8 cellular contexts compared by ENCODE assay signal in the genomic region with DNA sequence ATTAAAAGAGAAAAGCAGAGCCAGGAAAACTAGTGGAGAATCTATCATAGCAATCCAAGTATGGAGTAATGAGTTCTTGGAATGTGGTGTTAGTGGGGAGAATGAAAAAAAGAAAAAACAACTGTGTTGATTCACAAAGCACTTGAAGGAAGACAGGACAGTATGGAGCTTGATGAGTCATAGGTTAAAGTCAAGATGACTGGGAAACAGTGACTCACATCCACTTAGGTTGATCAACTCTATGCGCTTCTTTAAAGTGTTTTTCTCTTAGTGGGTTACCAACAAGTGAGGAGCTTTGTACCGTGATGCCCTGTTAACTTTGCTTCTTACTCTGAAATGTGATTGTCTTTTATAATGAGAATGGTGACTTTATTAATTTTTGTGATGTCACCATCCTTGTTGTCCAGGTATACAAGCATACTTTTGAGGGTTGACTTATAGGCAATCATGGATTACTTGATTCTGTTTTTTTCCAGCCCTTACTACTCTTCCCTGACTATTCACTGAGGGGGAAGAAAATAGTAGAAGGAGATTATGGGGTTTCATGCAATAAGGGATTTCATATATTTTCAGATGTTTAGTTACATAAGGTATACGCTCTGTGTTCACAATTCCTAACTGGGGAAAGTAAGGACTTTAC. TPM values are rescaled to one million over a fixed set of nuclear protein-coding genes. Genes with fewer than 3 reads are reported as not detected.
DNase-seq lines count a peak whose midpoint lies in the region; ATAC-seq, FAIRE-seq and TF ChIP-seq lines count a peak whose summit lies in the region.

No MANE protein-coding gene starts in this region.

- no peaks in the 10 kb centered on the region for H3K9me1 ChIP-seq in K562 (ENCODE audit: control insufficient read depth, insufficient read depth, low read length)

- H4K20me1 ChIP-seq in K562 (replicated peaks; ENCODE audit: control insufficient read depth, insufficient read depth, low read length): no peaks in the 10 kb centered on the region

- no peak for TF ChIP-seq EP300 in K562 (IDR thresholded peaks at IDR 0.05; ENCODE audit: low read length)

- H3K9me3 ChIP-seq in K562 (replicated peaks; ENCODE audit: control insufficient read depth, insufficient read depth, low read depth, low read length): no peaks in the 10 kb centered on the region
- H3K9me3 ChIP-seq in psoas muscle: peaks cover 3% of the 10 kb centered on the region

- TF ChIP-seq CTCF in AG04449 (IDR thresholded peaks at IDR 0.05; ENCODE audit: insufficient read depth, low read length, missing control alignments) (no peak), K562 (IDR thresholded peaks at IDR 0.05 in 2 of 3, conservative IDR thresholded peaks at IDR 0.05 in 1 of 3; ENCODE audit: insufficient read depth in 2 of 3, low read depth in 1 of 3, low read length in 3 of 3) (no peak), psoas muscle (IDR thresholded peaks at IDR 0.05) (no peak)

- H3K27ac ChIP-seq in K562 (ENCODE audit: extremely low read depth, low read depth, low read length) (no peak overlapping the region), psoas muscle (no peak overlapping the region)

- H3K4me1 ChIP-seq in K562 (replicated peaks in 1 of 2; ENCODE audit: control insufficient read depth in 2 of 2, insufficient read depth in 2 of 2, low read length in 2 of 2) (no peaks in the 10 kb centered on the region), psoas muscle (no peaks in the 10 kb centered on the region)

- BruUV-seq in K562 (replicated peaks; lab: Mats Ljungman, UMichigan): no TSS peak

- in situ Hi-C loops in K562 (cut with MboI): no loop called here

- FAIRE-seq in K562 (lab: Jason Lieb, UNC): no peak

- no peaks in the 10 kb centered on the region for H3K27me3 ChIP-seq in K562 (ENCODE audit: control insufficient read depth in 2 of 2, insufficient read depth in 2 of 2, low read length in 2 of 2)
- no peaks in the 10 kb centered on the region for H3K27me3 ChIP-seq in psoas muscle (ENCODE audit: insufficient read depth in 3 of 3, low read length in 2 of 3)

- H3K36me3 ChIP-seq in K562 (ENCODE audit: control insufficient read depth, insufficient read depth, low read length): no peaks in the 10 kb centered on the region
- no peaks in the 10 kb centered on the region for H3K36me3 ChIP-seq in psoas muscle (ENCODE audit: insufficient read depth in 1 of 2, low read depth in 1 of 2)

- POLR2A ChIA-PET in AG04449 (lab: Yijun Ruan, JAX): interaction anchor here (0.7 kb wide), 1 partner anchor 33 kb away, joined by 3 read pairs; no protein-coding TSS in a partner anchor
- POLR2A ChIA-PET in K562 (lab: Yijun Ruan, JAX): no interaction called here

- peak; percentile 77 for ATAC-seq in GM19023 (IDR thresholded peaks at IDR 0.05; ENCODE audit: unreplicated experiment)
- ATAC-seq in K562: no peak
- ATAC-seq in psoas muscle: peak in 3 of 4 donors; percentile 41 to 66 (median 62)
- ATAC-seq in GM21825 (IDR thresholded peaks at IDR 0.05; ENCODE audit: unreplicated experiment): no peak

- H3K79me2 ChIP-seq in K562 (ENCODE audit: control insufficient read depth, insufficient read depth, low read length): no peaks in the 10 kb centered on the region

- CTCF ChIA-PET in AG04449 (lab: Yijun Ruan, JAX) (no interaction called here), K562 (lab: Yijun Ruan, JAX; ENCODE audit: low intra/inter-chr PET ratio) (no interaction called here)

- no peak overlapping the region for H3K4me2 ChIP-seq in K562 (ENCODE audit: insufficient read depth, low read length)

- intact Hi-C loops in K562 (cut with micrococcal nuclease): no loop called here
- intact Hi-C loops in psoas muscle (cut with DNase I): no loop called here

- TF ChIP-seq POLR2A in K562 (conservative IDR thresholded peaks at IDR 0.05): no peak

- no peak overlapping the region for H2AFZ ChIP-seq in K562 (ENCODE audit: low read depth, low read length)

- peak; percentile 94 for DNase-seq in AG04449 (ENCODE audit: low read depth, low spot score)
- peak; percentile 94 for DNase-seq in LoVo (ENCODE audit: low spot score)
- no peak for DNase-seq in K562 (ENCODE audit: extremely low read depth in 1 of 4, low spot score in 3 of 4)
- DNase-seq in psoas muscle: no peak
- no peak for DNase-seq in NCI-H748 (lab: John Stamatoyannopoulos, UW; ENCODE audit: unreplicated experiment)
- no peak for DNase-seq in ureter (ENCODE audit: low spot score)

- no peak for TF ChIP-seq RAD21 in K562 (CRISPR knock-in tag; conservative IDR thresholded peaks at IDR 0.05 in 1 of 2, IDR thresholded peaks at IDR 0.05 in 1 of 2)

- H3K9ac ChIP-seq in K562 (ENCODE audit: insufficient read depth in 1 of 2, low read depth in 2 of 2, low read length in 2 of 2): no peak overlapping the region

- no peak overlapping the region for H3K4me3 ChIP-seq in AG04449 (ENCODE audit: low read depth, low read length)
- no peak overlapping the region for H3K4me3 ChIP-seq in K562
- H3K4me3 ChIP-seq in psoas muscle: no peak overlapping the region

- WGBS in K562 (ENCODE audit: insufficient coverage, low coverage, missing lambda C conversion rate): 0% methylated on average over 3 of the region's 3 CpGs
- WGBS in psoas muscle, 3 donors: 88 to 94% (median 89%) methylated on average over 3 of the region's 3 CpGs

TF ChIP-seq in K562, 482 proteins besides CTCF, POLR2A, EP300 and RAD21 (continues in another document):
- TF ChIP-seq ATF3 (IDR thresholded peaks at IDR 0.05): peak; percentile 22; the same call in 1 of the 2 replicates
- no peak for TF ChIP-seq ATF3 (CRISPR knock-in tag; conservative IDR thresholded peaks at IDR 0.05)
- no peak for TF ChIP-seq POLR3A (IDR thresholded peaks at IDR 0.05; ENCODE audit: borderline replicate concordance, extremely low read depth, insufficient read depth, insufficient read length)
- no peak for TF ChIP-seq ZC3H8 (IDR thresholded peaks at IDR 0.05)

RNA-seq across cellular contexts. Expression of gene MDFIC, which starts 32.1 kb away (rescaled TPM):
- not detected in 2 replicates for total RNA-seq in K562 (2011; cell fraction: chromatin; rRNA removed; ENCODE audit: low replicate concordance)
- total RNA-seq in K562 (2011; cell fraction: nucleolus; rRNA removed): not detected in 2 replicates
- total RNA-seq in K562 (2011; cell fraction: nucleoplasm; rRNA removed): not detected in 2 replicates
- total RNA-seq in K562 (2014; rRNA removed) (not detected in 2 replicates), K562 (2014; rRNA removed; fragmentation: Illumina TruSeq; extraction: Trizol) (not detected in 2 replicates), K562 (2015; rRNA removed; fragmentation: Illumina TruSeq; extraction: Trizol) (not detected in 2 replicates), K562 (2021) (0.13 and 0.27 TPM in 2 replicates), psoas muscle (10 to 100 TPM in 1 of 4 donors, 1 to 10 TPM in 3; 5.5 to 14.6 (median 8.2) TPM), ureter (35.3 TPM)
- polyA plus RNA-seq in K562 (2011; rRNA removed) (not detected in 2 replicates), K562 (2014; fragmentation: Illumina TruSeq; extraction: Trizol) (not detected in 2 replicates), K562 (2014; fragmentation: Nextera tagmentation; extraction: Ambion mirVana) (not detected), K562 (2014; rRNA removed) (0.24 TPM in 1 of 2 replicates, not detected in the other), psoas muscle (1 to 10 TPM; 2.7 to 7.1 (median 2.9) TPM)
- not detected in 2 replicates for polyA plus RNA-seq in K562 (2011; cell fraction: cytosol; rRNA removed)
- polyA plus RNA-seq in K562 (2011; cell fraction: nucleus; rRNA removed): not detected in 2 replicates
- 0.04 and 0.05 TPM in 2 replicates for polyA plus RNA-seq in K562 (2012)
- 0.28 TPM in 1 of 2 replicates, not detected in the other for polyA minus RNA-seq in K562 (2011; rRNA and poly(A)+ RNA removed)
- not detected in 2 replicates for polyA minus RNA-seq in K562 (2011; cell fraction: cytosol; rRNA and poly(A)+ RNA removed)
- polyA minus RNA-seq in K562 (2011; cell fraction: nucleus; rRNA and poly(A)+ RNA removed): not detected in 2 replicates

Comparison
In these comparisons a context has a peak if more than half of its experiments do, and no peak if none do; other contexts are left out.
1. DNase-seq: peak in AG04449 (single experiment) and LoVo (single experiment); none in K562 (0 of 4), psoas muscle (0 of 2), NCI-H748 (single experiment) and ureter (single experiment).
2. ATAC-seq: peak in GM19023 (single experiment) and psoas muscle (3 of 4); none in K562 (single experiment) and GM21825 (single experiment).
3. RNA of gene MDFIC, which starts 32.1 kb away (total RNA-seq): 35.3 TPM in ureter (single experiment) and 5.5 to 14.6 TPM in psoas muscle; 0.13 to 0.27 TPM in K562; every median in the first group is over 4 times any median in the second.